Comparison of ENCODE assay signal across 9 cellular contexts in the genomic region with DNA sequence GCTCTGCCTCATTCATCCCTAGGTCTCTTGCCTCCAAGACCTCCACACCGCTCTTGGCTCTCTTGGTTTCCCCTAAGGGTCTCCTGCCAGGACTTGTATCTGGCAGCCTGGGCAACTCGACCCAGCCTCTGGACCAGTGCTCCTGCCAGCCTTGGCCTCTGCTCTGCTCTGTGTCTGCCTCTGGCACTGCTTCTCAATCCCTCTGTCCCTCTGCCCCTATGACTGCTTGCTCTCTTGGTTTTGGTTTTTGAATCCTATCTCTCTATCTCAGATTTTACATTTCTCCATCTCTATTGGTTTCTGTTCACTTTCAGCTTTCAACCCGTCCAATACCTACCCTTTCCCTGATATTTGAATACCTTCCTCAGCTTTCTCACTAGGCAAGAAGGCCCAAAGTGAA. TPM values are rescaled to one million over a fixed set of nuclear protein-coding genes. Genes with fewer than 3 reads are reported as not detected.
DNase-seq lines count a peak whose midpoint lies in the region; ATAC-seq and TF ChIP-seq lines count a peak whose summit lies in the region.
"Had no signal": no experiment of that assay in that cellular context is flagged by ENCODE, and none has a peak within 500 bp of the region (broad histone marks: within the 10 kb centered on the region; RNA-seq: fewer than 3 reads in every experiment).

No MANE protein-coding gene starts in this region.

- no peak for DNase-seq in T-helper 2 cell treated with Interferon-gamma antibody and Interleukin-4, amounts not matched to agents 5 μg/mL and 100 μg/mL, for 36 hours (ENCODE audit: low spot score)
- peak in 2 of 5 donors; percentile 33 to 44 for DNase-seq in heart left ventricle
- no peak for DNase-seq in NCI-H2227 (lab: John Stamatoyannopoulos, UW; ENCODE audit: unreplicated experiment)
- DNase-seq in activated CD8-positive, alpha-beta memory T cell treated with anti-CD3 and anti-CD28 coated beads, Interleukin-2, amount 50 U/mL, for 4 hours, result no peak
- DNase-seq in NCI-H69 (lab: John Stamatoyannopoulos, UW), result no peak
- no peak for DNase-seq in DMS 273 treated with DMSO at 0.1 percent for 48 hours (lab: John Stamatoyannopoulos, UW)
- DNase-seq: NCI-H82 had no signal

- H3K36me3 Mint-ChIP-seq in T-helper 2 cell treated with Interferon-gamma antibody and Interleukin-4, amounts not matched to agents 5 μg/mL and 100 μg/mL, for 36 hours (ENCODE audit: low read depth), result peaks cover 33% of the 10 kb centered on the region

- H3K4me2 ChIP-seq in skeletal muscle satellite cell (ENCODE audit: low read length), result peak overlapping the region; percentile 98

- peak overlapping the region; percentile 87 for H3K4me3 Mint-ChIP-seq in T-helper 2 cell treated with Interferon-gamma antibody and Interleukin-4, amounts not matched to agents 5 μg/mL and 100 μg/mL, for 36 hours

- H3K4me1 ChIP-seq in heart left ventricle (peaks cover 14 to 99% (median 82%) of the 10 kb centered on the region in 12 donors), skeletal muscle satellite cell (ENCODE audit: control insufficient read depth, insufficient read depth, low read length) (peaks cover 60% of the 10 kb centered on the region)

- H3K27ac ChIP-seq in heart left ventricle, result peak overlapping the region; percentile 55 to 99 (median 85)

- H3K27me3 ChIP-seq in heart left ventricle (no peaks in the 10 kb centered on the region), skeletal muscle satellite cell (ENCODE audit: control insufficient read depth, insufficient read depth, low read length) (no peaks in the 10 kb centered on the region)

- peaks cover 0 to 44% (median 37%) of the 10 kb centered on the region in 9 donors for H3K36me3 ChIP-seq in heart left ventricle
- H3K36me3 ChIP-seq in skeletal muscle satellite cell (ENCODE audit: insufficient read depth, low read length), result peaks cover 61% of the 10 kb centered on the region

- H3K9me3 ChIP-seq in heart left ventricle, result no peaks in the 10 kb centered on the region
- no peaks in the 10 kb centered on the region for H3K9me3 ChIP-seq in skeletal muscle satellite cell (replicated peaks; ENCODE audit: low read length)

- peak overlapping the region; percentile 70 for H3K9ac ChIP-seq in skeletal muscle satellite cell (ENCODE audit: low read depth, low read length)

- H3K4me1 Mint-ChIP-seq in T-helper 2 cell treated with Interferon-gamma antibody and Interleukin-4, amounts not matched to agents 5 μg/mL and 100 μg/mL, for 36 hours (ENCODE audit: low read depth), result peaks cover 58% of the 10 kb centered on the region

- TF ChIP-seq POLR2A in heart left ventricle (IDR thresholded peaks at IDR 0.05), result no peak

- no peaks in the 10 kb centered on the region for H3K27me3 Mint-ChIP-seq in T-helper 2 cell treated with Interferon-gamma antibody and Interleukin-4, amounts not matched to agents 5 μg/mL and 100 μg/mL, for 36 hours (ENCODE audit: low read depth)

- 57 to 70% (median 64%) methylated on average over 3 of the region's 3 CpGs for WGBS in heart left ventricle, 4 donors

- TF ChIP-seq CTCF in heart left ventricle (IDR thresholded peaks at IDR 0.05), result no peak

- ATAC-seq in GM19395 (IDR thresholded peaks at IDR 0.05; ENCODE audit: unreplicated experiment) (peak; percentile 23), heart left ventricle (peak; percentile 18 to 50 (median 33))

- H3K27ac Mint-ChIP-seq in T-helper 2 cell treated with Interferon-gamma antibody and Interleukin-4, amounts not matched to agents 5 μg/mL and 100 μg/mL, for 36 hours, result peak overlapping the region; percentile 96

- H3K4me3 ChIP-seq in heart left ventricle, result peak overlapping the region in 5 of 12 donors; percentile 13 to 37 (median 24)
- peak overlapping the region; percentile 58 for H3K4me3 ChIP-seq in skeletal muscle satellite cell (ENCODE audit: low read length)

- no peaks in the 10 kb centered on the region for H3K9me3 Mint-ChIP-seq in T-helper 2 cell treated with Interferon-gamma antibody and Interleukin-4, amounts not matched to agents 5 μg/mL and 100 μg/mL, for 36 hours

- intact Hi-C loops in heart left ventricle (cut with DNase I), result no loop called here

RNA-seq across cellular contexts. Expression of gene ITGA5, which starts 6.3 kb away (rescaled TPM):
- 100 to 1,000 TPM in 2 of 9 donors, 10 to 100 TPM in 7; 41.6 to 128 (median 55.0) TPM for total RNA-seq in heart left ventricle
- polyA plus RNA-seq in heart left ventricle, result 100 to 1,000 TPM in 1 of 2 donors, 10 to 100 TPM in 1; 33.2 to 301 TPM
- 794 and 1,056 TPM in 2 replicates for total RNA-seq in skeletal muscle satellite cell (2012; rRNA removed)

RNA-seq across cellular contexts. Expression of gene ZNF385A, which starts 28.3 kb away (rescaled TPM):
- 10 to 100 TPM in 4 of 9 donors, 1 to 10 TPM in 5; 3.6 to 22.7 (median 6.7) TPM for total RNA-seq in heart left ventricle
- 1 to 10 TPM; 5.3 TPM for polyA plus RNA-seq in heart left ventricle
- 1.0 and 1.3 TPM in 2 replicates for total RNA-seq in skeletal muscle satellite cell (2012; rRNA removed)

RNA-seq across cellular contexts. Expression of gene GPR84, which starts 48.5 kb away (rescaled TPM):
- 1 to 10 TPM in 2 of 9 donors, under 1 TPM in 2, not detected in 5; 0.21 to 4.4 (median 0.94) TPM for total RNA-seq in heart left ventricle
- under 1 TPM in 1 of 2 donors, not detected in 1; 0.37 TPM for polyA plus RNA-seq in heart left ventricle
- under 0.01 TPM in 1 of 2 replicates, not detected in the other for total RNA-seq in skeletal muscle satellite cell (2012; rRNA removed)
